In genomic region chr5:39206630-39207319, GRCh38 we compare ENCODE assay signal across 18 cellular contexts. TPM values are rescaled to one million over a fixed set of nuclear protein-coding genes. Genes with fewer than 3 reads are reported as not detected.
DNase-seq lines count a peak whose midpoint lies in the region; ATAC-seq, FAIRE-seq and TF ChIP-seq lines count a peak whose summit lies in the region.
"Had no signal": no experiment of that assay in that cellular context is flagged by ENCODE, and none has a peak within 500 bp of the region (broad histone marks: within the 10 kb centered on the region; RNA-seq: fewer than 3 reads in every experiment).

No MANE protein-coding gene starts in this region.

- H3K36me3 ChIP-seq in K562 (ENCODE audit: control insufficient read depth, insufficient read depth, low read length): no peaks in the 10 kb centered on the region
- H3K36me3 ChIP-seq: tibial artery had no signal

- 66% methylated on average over 3 of the region's 3 CpGs for WGBS in K562 (ENCODE audit: insufficient coverage, low coverage, missing lambda C conversion rate)

- no peaks in the 10 kb centered on the region for H3K9me3 Mint-ChIP-seq in activated naive CD4-positive, alpha-beta T cell treated with anti-CD3 and anti-CD28 coated beads, Interleukin-2, amount 50 U/mL, for 24 hours
- H3K9me3 Mint-ChIP-seq in T-helper 1 cell treated with Interleukin-12 subunit alpha and Interleukin-12 subunit beta and Interleukin-4 antibody, amounts not matched to agents 30 μg/mL and 1 μg/mL, for 36 hours: no peaks in the 10 kb centered on the region
- H3K9me3 Mint-ChIP-seq: nephron; stimulated activated naive B cell treated with anti-CD40 and anti-IgM and Interleukin-4, amounts not matched to agents 10 μg/mL and 1 μg/mL and 100 μg/mL, for 72 hours had no signal

- H3K4me3 Mint-ChIP-seq in activated naive CD4-positive, alpha-beta T cell treated with anti-CD3 and anti-CD28 coated beads, Interleukin-2, amount 50 U/mL, for 24 hours: peak overlapping the region; percentile 27
- peak overlapping the region; percentile 14 for H3K4me3 Mint-ChIP-seq in T-helper 1 cell treated with Interleukin-12 subunit alpha and Interleukin-12 subunit beta and Interleukin-4 antibody, amounts not matched to agents 30 μg/mL and 1 μg/mL, for 36 hours
- H3K4me3 Mint-ChIP-seq: nephron; stimulated activated naive B cell treated with anti-CD40 and anti-IgM and Interleukin-4, amounts not matched to agents 10 μg/mL and 1 μg/mL and 100 μg/mL, for 72 hours had no signal

- no peak for TF ChIP-seq RAD21 in K562 (CRISPR knock-in tag; conservative IDR thresholded peaks at IDR 0.05 in 1 of 2, IDR thresholded peaks at IDR 0.05 in 1 of 2)

- DNase-seq in activated naive CD4-positive, alpha-beta T cell treated with anti-CD3 and anti-CD28 coated beads, Interleukin-2, amount 50 U/mL, for 16 hours: no peak
- DNase-seq in K562 (ENCODE audit: extremely low read depth in 1 of 4, low spot score in 3 of 4) (no peak), D341Med (ENCODE audit: low spot score) (no peak), NCI-H1694 (lab: John Stamatoyannopoulos, UW) (no peak)
- no peak for DNase-seq in effector CD8-positive, alpha-beta T cell (lab: John Stamatoyannopoulos, UW)
- DNase-seq: aorta; DND-41; effector CD4-positive, alpha-beta T cell; left cardiac atrium; NCI-H146; NCI-H526 treated with DMSO at 0.1 percent for 48 hours; stimulated activated naive B cell treated with anti-CD40 and anti-IgM and Interleukin-4, amounts not matched to agents 10 μg/mL and 1 μg/mL and 100 μg/mL, for 72 hours; tibial artery had no signal

- H2AFZ ChIP-seq in K562 (ENCODE audit: low read depth, low read length): no peak overlapping the region

- no peak overlapping the region for H3K4me2 ChIP-seq in K562 (ENCODE audit: insufficient read depth, low read length)

- no peak for TF ChIP-seq CTCF in K562 (IDR thresholded peaks at IDR 0.05 in 2 of 3, conservative IDR thresholded peaks at IDR 0.05 in 1 of 3; ENCODE audit: insufficient read depth in 2 of 3, low read depth in 1 of 3, low read length in 3 of 3)

- CTCF ChIA-PET in K562 (lab: Yijun Ruan, JAX; ENCODE audit: low intra/inter-chr PET ratio): no interaction called here

- no peak overlapping the region for H3K9ac ChIP-seq in K562 (ENCODE audit: insufficient read depth in 1 of 2, low read depth in 2 of 2, low read length in 2 of 2)

- H3K27ac ChIP-seq in K562 (ENCODE audit: extremely low read depth, low read depth, low read length): no peak overlapping the region
- H3K27ac ChIP-seq: tibial artery had no signal

- intact Hi-C loops in K562 (cut with micrococcal nuclease): no loop called here

- no peak for ATAC-seq in K562
- ATAC-seq: left cardiac atrium; stimulated activated naive B cell treated with anti-CD40 and anti-IgM and Interleukin-4, amounts not matched to agents 10 μg/mL and 1 μg/mL and 100 μg/mL, for 72 hours had no signal

- in situ Hi-C loops in K562 (cut with MboI): no loop called here

- POLR2A ChIA-PET in K562 (lab: Yijun Ruan, JAX): no interaction called here

- no peaks in the 10 kb centered on the region for H3K9me3 ChIP-seq in K562 (replicated peaks; ENCODE audit: control insufficient read depth, insufficient read depth, low read depth, low read length)
- H3K9me3 ChIP-seq: tibial artery had no signal

- peaks cover 8% of the 10 kb centered on the region; the same call in 2 of the 3 replicates for H3K79me2 ChIP-seq in K562 (ENCODE audit: control insufficient read depth, insufficient read depth, low read length)

- TF ChIP-seq POLR2A in K562 (conservative IDR thresholded peaks at IDR 0.05): no peak

- H3K4me3 ChIP-seq in K562: no peak overlapping the region
- H3K4me3 ChIP-seq: tibial artery had no signal

- H3K27me3 ChIP-seq in K562 (ENCODE audit: control insufficient read depth in 2 of 2, insufficient read depth in 2 of 2, low read length in 2 of 2): no peaks in the 10 kb centered on the region
- H3K27me3 ChIP-seq: tibial artery had no signal

- H3K9me1 ChIP-seq in K562 (ENCODE audit: control insufficient read depth, insufficient read depth, low read length): no peaks in the 10 kb centered on the region

- H3K4me1 Mint-ChIP-seq in activated naive CD4-positive, alpha-beta T cell treated with anti-CD3 and anti-CD28 coated beads, Interleukin-2, amount 50 U/mL, for 24 hours: peaks cover 87% of the 10 kb centered on the region
- peaks cover 71% of the 10 kb centered on the region for H3K4me1 Mint-ChIP-seq in T-helper 1 cell treated with Interleukin-12 subunit alpha and Interleukin-12 subunit beta and Interleukin-4 antibody, amounts not matched to agents 30 μg/mL and 1 μg/mL, for 36 hours (ENCODE audit: low read depth)

- TF ChIP-seq EP300 in K562 (IDR thresholded peaks at IDR 0.05; ENCODE audit: low read length): no peak

- no peaks in the 10 kb centered on the region for H4K20me1 ChIP-seq in K562 (replicated peaks; ENCODE audit: control insufficient read depth, insufficient read depth, low read length)

- H3K27me3 Mint-ChIP-seq in activated naive CD4-positive, alpha-beta T cell treated with anti-CD3 and anti-CD28 coated beads, Interleukin-2, amount 50 U/mL, for 24 hours: no peaks in the 10 kb centered on the region
- no peaks in the 10 kb centered on the region for H3K27me3 Mint-ChIP-seq in T-helper 1 cell treated with Interleukin-12 subunit alpha and Interleukin-12 subunit beta and Interleukin-4 antibody, amounts not matched to agents 30 μg/mL and 1 μg/mL, for 36 hours (ENCODE audit: low read depth)

- H3K36me3 Mint-ChIP-seq in activated naive CD4-positive, alpha-beta T cell treated with anti-CD3 and anti-CD28 coated beads, Interleukin-2, amount 50 U/mL, for 24 hours: peaks cover 1% of the 10 kb centered on the region
- peaks cover 5% of the 10 kb centered on the region for H3K36me3 Mint-ChIP-seq in T-helper 1 cell treated with Interleukin-12 subunit alpha and Interleukin-12 subunit beta and Interleukin-4 antibody, amounts not matched to agents 30 μg/mL and 1 μg/mL, for 36 hours (ENCODE audit: low read depth)
- H3K36me3 Mint-ChIP-seq: stimulated activated naive B cell treated with anti-CD40 and anti-IgM and Interleukin-4, amounts not matched to agents 10 μg/mL and 1 μg/mL and 100 μg/mL, for 72 hours had no signal

- peaks cover 0 to 19% of the 10 kb centered on the region in 2 experiments; a peak in 4 of 5 replicates for H3K4me1 ChIP-seq in K562 (replicated peaks in 1 of 2; ENCODE audit: control insufficient read depth in 2 of 2, insufficient read depth in 2 of 2, low read length in 2 of 2)
- H3K4me1 ChIP-seq: tibial artery had no signal

- no TSS peak for BruUV-seq in K562 (replicated peaks; lab: Mats Ljungman, UMichigan)

- no peak for FAIRE-seq in K562 (lab: Jason Lieb, UNC)
- FAIRE-seq: GM12892, GM19239 had no signal

- H3K27ac Mint-ChIP-seq in activated naive CD4-positive, alpha-beta T cell treated with anti-CD3 and anti-CD28 coated beads, Interleukin-2, amount 50 U/mL, for 24 hours: peak overlapping the region; percentile 97
- H3K27ac Mint-ChIP-seq in T-helper 1 cell treated with Interleukin-12 subunit alpha and Interleukin-12 subunit beta and Interleukin-4 antibody, amounts not matched to agents 30 μg/mL and 1 μg/mL, for 36 hours: peak overlapping the region; percentile 92
- H3K27ac Mint-ChIP-seq: nephron; stimulated activated naive B cell treated with anti-CD40 and anti-IgM and Interleukin-4, amounts not matched to agents 10 μg/mL and 1 μg/mL and 100 μg/mL, for 72 hours had no signal

TF ChIP-seq in K562, 482 proteins besides CTCF, POLR2A, EP300 and RAD21 (continues in another document):
- TF ChIP-seq CEBPG (CRISPR knock-in tag; IDR thresholded peaks at IDR 0.05): no peak
- peak in 1 of 2 experiments; percentile 29; a peak in 1 of 4 replicates for TF ChIP-seq CEBPG (tag; conservative IDR thresholded peaks at IDR 0.05 in 1 of 2, IDR thresholded peaks at IDR 0.05 in 1 of 2)
- TF ChIP-seq CBFB (CRISPR knock-in tag; IDR thresholded peaks at IDR 0.05): no peak
- TF ChIP-seq MBD2 (IDR thresholded peaks at IDR 0.05; ENCODE audit: borderline replicate concordance, low read depth): no peak
- peak; percentile 72 for TF ChIP-seq CEBPB (tag; IDR thresholded peaks at IDR 0.05)
- 0 out of 2 replicates have a peak, but pooled peaks have one; percentile 62 for TF ChIP-seq ZNF75A (CRISPR knock-in tag; IDR thresholded peaks at IDR 0.05)
- TF ChIP-seq USF1 (CRISPR knock-in tag; IDR thresholded peaks at IDR 0.05): no peak

RNA-seq across cellular contexts. Expression of gene FYB1, which starts 12.6 kb away (rescaled TPM):
- total RNA-seq in K562 (2011; cell fraction: chromatin; rRNA removed; ENCODE audit: low replicate concordance): 2.9 and 14.8 TPM in 2 replicates
- 0.67 and 2.2 TPM in 2 replicates for total RNA-seq in K562 (2011; cell fraction: nucleolus; rRNA removed)
- 5.6 and 6.0 TPM in 2 replicates for total RNA-seq in K562 (2011; cell fraction: nucleoplasm; rRNA removed)
- total RNA-seq in K562 (2014; rRNA removed): 6.7 TPM in 2 replicates
- total RNA-seq in K562 (2014; rRNA removed; fragmentation: Illumina TruSeq; extraction: Trizol): 15.6 and 16.5 TPM in 2 replicates
- total RNA-seq in K562 (2015; rRNA removed; fragmentation: Illumina TruSeq; extraction: Trizol): 28.1 and 31.5 TPM in 2 replicates
- 17.4 and 22.5 TPM in 2 replicates for total RNA-seq in K562 (2021)
- polyA plus RNA-seq in K562 (2011; rRNA removed): 4.7 and 25.4 TPM in 2 replicates
- polyA plus RNA-seq in K562 (2011; cell fraction: cytosol; rRNA removed): 0.85 and 9.2 TPM in 2 replicates
- polyA plus RNA-seq in K562 (2011; cell fraction: nucleus; rRNA removed): 5.6 and 40.9 TPM in 2 replicates
- polyA plus RNA-seq in K562 (2012): 20.9 and 22.7 TPM in 2 replicates
- polyA plus RNA-seq in K562 (2014; fragmentation: Illumina TruSeq; extraction: Trizol): 13.7 and 18.4 TPM in 2 replicates
- 1 to 10 TPM; 9.4 to 9.7 TPM for polyA plus RNA-seq in K562 (2014; fragmentation: Nextera tagmentation; extraction: Ambion mirVana)
- polyA plus RNA-seq in K562 (2014; rRNA removed): 7.4 and 8.0 TPM in 2 replicates
- polyA minus RNA-seq in K562 (2011; rRNA and poly(A)+ RNA removed): 4.0 and 45.3 TPM in 2 replicates
- 2.4 and 15.2 TPM in 2 replicates for polyA minus RNA-seq in K562 (2011; cell fraction: cytosol; rRNA and poly(A)+ RNA removed)
- 5.4 and 62.8 TPM in 2 replicates for polyA minus RNA-seq in K562 (2011; cell fraction: nucleus; rRNA and poly(A)+ RNA removed)
